In the genomic region with DNA sequence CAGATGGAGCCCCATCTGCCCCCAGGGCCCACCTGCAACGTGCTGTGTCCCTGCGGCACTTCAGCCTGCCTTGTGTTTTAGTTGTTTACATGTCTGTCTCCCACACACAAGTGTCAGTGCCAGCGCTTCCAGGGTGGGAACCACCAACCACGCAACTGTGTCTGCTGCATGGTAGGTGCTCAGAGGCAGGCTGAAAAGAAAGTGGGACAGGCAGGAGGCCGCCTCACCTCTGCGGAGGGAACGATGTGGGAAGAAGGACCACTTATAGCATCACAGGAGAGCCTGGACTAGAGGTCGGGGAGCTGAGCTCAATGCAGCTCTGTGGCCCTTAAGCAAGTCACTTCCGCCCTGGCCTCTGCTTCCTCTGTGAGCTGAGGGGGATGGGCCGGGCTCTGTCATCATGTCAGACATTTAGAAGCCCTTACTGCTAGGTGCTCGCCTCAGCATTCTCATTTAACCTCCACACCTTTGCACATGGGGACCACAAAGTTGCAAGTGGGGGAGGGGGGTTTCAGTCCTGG, we compare ENCODE assay signal across 2 cellular contexts.
TF ChIP-seq lines count a peak whose summit lies in the region.

No MANE protein-coding gene starts in this region.

TF ChIP-seq in H1, 55 proteins besides CTCF, POLR2A, EP300 and RAD21:
- TF ChIP-seq CEBPB (IDR thresholded peaks at IDR 0.05; ENCODE audit: low read depth, low read length) (no peak), FOSL1 (IDR thresholded peaks at IDR 0.05; ENCODE audit: insufficient read depth, low read depth, low read length) (no peak), EZH2 (IDR thresholded peaks at IDR 0.05; ENCODE audit: low read depth, low read length, severe bottlenecking) (no peak), TAF7 (optimal IDR thresholded peaks at IDR 0.05; ENCODE audit: borderline replicate concordance, low read depth, low read length) (no peak), KDM5A (IDR thresholded peaks at IDR 0.05; ENCODE audit: low read length) (no peak), SIX5 (IDR thresholded peaks at IDR 0.05; ENCODE audit: low read depth, low read length) (no peak), YY1 (IDR thresholded peaks at IDR 0.05; ENCODE audit: low read depth, low read length) (no peak), CHD2 (IDR thresholded peaks at IDR 0.05; ENCODE audit: low read length) (no peak), SAP30 (IDR thresholded peaks at IDR 0.05; ENCODE audit: insufficient read depth, insufficient replicate concordance, low read length) (no peak), RNF2 (IDR thresholded peaks at IDR 0.05; ENCODE audit: borderline replicate concordance, low read depth, low read length, missing control alignments, poor library complexity, severe bottlenecking) (no peak), KDM1A (IDR thresholded peaks at IDR 0.05; ENCODE audit: borderline replicate concordance, low read length) (no peak), SP4 (IDR thresholded peaks at IDR 0.05; ENCODE audit: low read length) (no peak), CBX5 (IDR thresholded peaks at IDR 0.05; ENCODE audit: low read depth, low read length) (no peak), PHF8 (conservative IDR thresholded peaks at IDR 0.05; ENCODE audit: low read depth, low read length) (no peak), HDAC2 (IDR thresholded peaks at IDR 0.05; ENCODE audit: borderline replicate concordance in 1 of 2, low read depth in 2 of 2, low read length in 2 of 2) (no peak), CHD1 (IDR thresholded peaks at IDR 0.05; ENCODE audit: low read depth, low read length) (no peak), GABPA (IDR thresholded peaks at IDR 0.05; ENCODE audit: borderline replicate concordance, insufficient read depth, low read length) (no peak), KDM4A (IDR thresholded peaks at IDR 0.05; ENCODE audit: low read depth, low read length, severe bottlenecking) (no peak)
- TF ChIP-seq, protein P1, sequence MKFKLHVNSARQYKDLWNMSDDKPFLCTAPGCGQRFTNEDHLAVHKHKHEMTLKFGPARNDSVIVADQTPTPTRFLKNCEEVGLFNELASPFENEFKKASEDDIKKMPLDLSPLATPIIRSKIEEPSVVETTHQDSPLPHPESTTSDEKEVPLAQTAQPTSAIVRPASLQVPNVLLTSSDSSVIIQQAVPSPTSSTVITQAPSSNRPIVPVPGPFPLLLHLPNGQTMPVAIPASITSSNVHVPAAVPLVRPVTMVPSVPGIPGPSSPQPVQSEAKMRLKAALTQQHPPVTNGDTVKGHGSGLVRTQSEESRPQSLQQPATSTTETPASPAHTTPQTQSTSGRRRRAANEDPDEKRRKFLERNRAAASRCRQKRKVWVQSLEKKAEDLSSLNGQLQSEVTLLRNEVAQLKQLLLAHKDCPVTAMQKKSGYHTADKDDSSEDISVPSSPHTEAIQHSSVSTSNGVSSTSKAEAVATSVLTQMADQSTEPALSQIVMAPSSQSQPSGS (IDR thresholded peaks at IDR 0.05; ENCODE audit: low read length): no peak
- TF ChIP-seq, protein P2, sequence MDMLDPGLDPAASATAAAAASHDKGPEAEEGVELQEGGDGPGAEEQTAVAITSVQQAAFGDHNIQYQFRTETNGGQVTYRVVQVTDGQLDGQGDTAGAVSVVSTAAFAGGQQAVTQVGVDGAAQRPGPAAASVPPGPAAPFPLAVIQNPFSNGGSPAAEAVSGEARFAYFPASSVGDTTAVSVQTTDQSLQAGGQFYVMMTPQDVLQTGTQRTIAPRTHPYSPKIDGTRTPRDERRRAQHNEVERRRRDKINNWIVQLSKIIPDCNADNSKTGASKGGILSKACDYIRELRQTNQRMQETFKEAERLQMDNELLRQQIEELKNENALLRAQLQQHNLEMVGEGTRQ (IDR thresholded peaks at IDR 0.05; ENCODE audit: low read length): no peak

TF ChIP-seq in SK-N-SH, 30 proteins besides CTCF, POLR2A, EP300 and RAD21:
- TF ChIP-seq, protein P3, sequence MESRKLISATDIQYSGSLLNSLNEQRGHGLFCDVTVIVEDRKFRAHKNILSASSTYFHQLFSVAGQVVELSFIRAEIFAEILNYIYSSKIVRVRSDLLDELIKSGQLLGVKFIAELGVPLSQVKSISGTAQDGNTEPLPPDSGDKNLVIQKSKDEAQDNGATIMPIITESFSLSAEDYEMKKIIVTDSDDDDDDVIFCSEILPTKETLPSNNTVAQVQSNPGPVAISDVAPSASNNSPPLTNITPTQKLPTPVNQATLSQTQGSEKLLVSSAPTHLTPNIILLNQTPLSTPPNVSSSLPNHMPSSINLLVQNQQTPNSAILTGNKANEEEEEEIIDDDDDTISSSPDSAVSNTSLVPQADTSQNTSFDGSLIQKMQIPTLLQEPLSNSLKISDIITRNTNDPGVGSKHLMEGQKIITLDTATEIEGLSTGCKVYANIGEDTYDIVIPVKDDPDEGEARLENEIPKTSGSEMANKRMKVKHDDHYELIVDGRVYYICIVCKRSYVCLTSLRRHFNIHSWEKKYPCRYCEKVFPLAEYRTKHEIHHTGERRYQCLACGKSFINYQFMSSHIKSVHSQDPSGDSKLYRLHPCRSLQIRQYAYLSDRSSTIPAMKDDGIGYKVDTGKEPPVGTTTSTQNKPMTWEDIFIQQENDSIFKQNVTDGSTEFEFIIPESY (IDR thresholded peaks at IDR 0.05; ENCODE audit: borderline replicate concordance, low read depth): no peak
- TF ChIP-seq, protein P4, sequence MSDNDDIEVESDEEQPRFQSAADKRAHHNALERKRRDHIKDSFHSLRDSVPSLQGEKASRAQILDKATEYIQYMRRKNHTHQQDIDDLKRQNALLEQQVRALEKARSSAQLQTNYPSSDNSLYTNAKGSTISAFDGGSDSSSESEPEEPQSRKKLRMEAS (IDR thresholded peaks at IDR 0.05; ENCODE audit: low read depth): no peak
- TF ChIP-seq YY1 (IDR thresholded peaks at IDR 0.05; ENCODE audit: low read depth) (no peak), EZH2phosphoT487 (IDR thresholded peaks at IDR 0.05; ENCODE audit: borderline replicate concordance, low read depth) (no peak), MXI1 (IDR thresholded peaks at IDR 0.05; ENCODE audit: low read depth, low read length) (no peak), NFIC (IDR thresholded peaks at IDR 0.05; ENCODE audit: borderline replicate concordance) (no peak), FOXM1 (IDR thresholded peaks at IDR 0.05; ENCODE audit: low read depth) (no peak), JUND (IDR thresholded peaks at IDR 0.05) (no peak)
- TF ChIP-seq, protein P5, sequence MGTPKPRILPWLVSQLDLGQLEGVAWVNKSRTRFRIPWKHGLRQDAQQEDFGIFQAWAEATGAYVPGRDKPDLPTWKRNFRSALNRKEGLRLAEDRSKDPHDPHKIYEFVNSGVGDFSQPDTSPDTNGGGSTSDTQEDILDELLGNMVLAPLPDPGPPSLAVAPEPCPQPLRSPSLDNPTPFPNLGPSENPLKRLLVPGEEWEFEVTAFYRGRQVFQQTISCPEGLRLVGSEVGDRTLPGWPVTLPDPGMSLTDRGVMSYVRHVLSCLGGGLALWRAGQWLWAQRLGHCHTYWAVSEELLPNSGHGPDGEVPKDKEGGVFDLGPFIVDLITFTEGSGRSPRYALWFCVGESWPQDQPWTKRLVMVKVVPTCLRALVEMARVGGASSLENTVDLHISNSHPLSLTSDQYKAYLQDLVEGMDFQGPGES (IDR thresholded peaks at IDR 0.05; ENCODE audit: low read depth, low read length): no peak
